Comparison of ENCODE assay signal across 25 cellular contexts in the genomic region with DNA sequence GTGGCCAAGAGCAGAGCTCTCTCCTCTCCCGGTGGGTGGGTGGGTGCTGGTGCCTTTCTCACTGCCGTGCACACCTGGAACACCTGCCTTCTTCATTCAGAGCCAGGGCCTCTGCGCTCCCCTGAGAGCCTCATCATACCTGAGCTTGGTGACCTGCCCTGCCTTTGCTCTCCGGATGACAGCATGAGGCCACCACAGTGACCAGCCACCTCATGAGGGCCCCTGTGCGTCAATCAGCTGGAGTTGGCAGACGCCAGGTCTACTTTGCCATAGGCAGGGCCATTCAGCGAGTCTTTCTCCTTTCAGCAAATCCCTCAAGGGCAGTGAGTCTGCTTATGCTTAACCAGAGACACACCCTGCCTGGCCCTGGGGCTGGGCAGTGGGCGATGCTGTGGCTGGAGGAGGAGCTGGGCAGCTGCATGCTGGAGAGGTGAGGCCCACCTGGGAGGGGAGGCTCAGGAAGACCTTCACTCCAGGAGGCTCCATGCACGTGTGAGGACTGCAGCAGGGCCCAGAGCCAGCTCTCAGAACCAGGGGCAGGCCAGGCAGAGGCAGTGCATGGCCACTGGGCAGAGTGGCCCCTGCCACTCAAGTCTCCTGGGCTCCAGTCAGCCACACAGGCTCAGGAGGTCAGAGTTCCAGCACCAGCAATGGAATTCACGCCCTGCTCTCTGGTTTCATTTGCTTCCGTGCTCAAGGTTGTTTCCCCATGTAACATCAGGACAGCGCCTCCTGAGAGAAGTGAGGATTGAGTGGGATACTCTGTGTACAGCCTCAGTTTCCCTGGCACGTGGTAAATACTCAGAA.
DNase-seq lines count a peak whose midpoint lies in the region; ATAC-seq and TF ChIP-seq lines count a peak whose summit lies in the region.
"Had no signal": no experiment of that assay in that cellular context is flagged by ENCODE, and none has a peak within 500 bp of the region (broad histone marks: within the 10 kb centered on the region; RNA-seq: fewer than 3 reads in every experiment).

No MANE protein-coding gene starts in this region.

- H3K4me3 ChIP-seq in RWPE2 (ENCODE audit: severe bottlenecking), result no peak overlapping the region
- H3K4me3 ChIP-seq: GM12878, K562, SK-N-MC had no signal

- H3K27me3 ChIP-seq in RWPE2 (ENCODE audit: insufficient read depth, poor library complexity, severe bottlenecking) (no peaks in the 10 kb centered on the region), foreskin keratinocyte (no peaks in the 10 kb centered on the region)
- H3K27me3 ChIP-seq: BE2C had no signal

- in situ Hi-C loops in KBM-7 (cut with MboI; ENCODE audit: low pct_unique_long_range_greater_than_20kb, low sequenced_read_pairs), result no loop called here

- H3K4me1 ChIP-seq in RWPE2 (ENCODE audit: insufficient read depth, poor library complexity, severe bottlenecking), result no peaks in the 10 kb centered on the region
- H3K4me1 ChIP-seq in foreskin keratinocyte, result peaks cover 13% of the 10 kb centered on the region
- H3K4me1 ChIP-seq: BE2C had no signal

- no peaks in the 10 kb centered on the region for H3K36me3 ChIP-seq in RWPE2 (ENCODE audit: low read depth)
- H3K36me3 ChIP-seq: BE2C had no signal

- peak; percentile 40 for DNase-seq in NCI-H345 (lab: John Stamatoyannopoulos, UW)
- no peak for DNase-seq in NCI-H345 treated with DMSO at 0.1 percent for 48 hours (lab: John Stamatoyannopoulos, UW; ENCODE audit: unreplicated experiment)
- no peak for DNase-seq in RWPE2 (ENCODE audit: low spot score)
- DNase-seq in foreskin keratinocyte, result no peak
- peak; percentile 60 for DNase-seq in posterior vena cava (ENCODE audit: low spot score)
- no peak for DNase-seq in GM20000 (ENCODE audit: low spot score)
- no peak for DNase-seq in KBM-7
- DNase-seq: 8988T; ACHN; BE2C; CD8-positive, alpha-beta memory T cell; DMS 273 treated with DMSO at 0.1 percent for 48 hours; DMS79; EL; GDM1; NCI-H1694; NCI-H446; NCI-H524 treated with DMSO at 0.1 percent for 48 hours; NCI-H82; SIG-M5 had no signal

- H3K9me3 ChIP-seq in RWPE2 (ENCODE audit: severe bottlenecking), result no peaks in the 10 kb centered on the region
- H3K9me3 ChIP-seq: BE2C had no signal

- H3K27ac ChIP-seq in RWPE2 (ENCODE audit: poor library complexity, severe bottlenecking) (peak overlapping the region; percentile 20), foreskin keratinocyte (peak overlapping the region; percentile 52)
- H3K27ac ChIP-seq: SK-N-MC had no signal

- intact Hi-C loops in posterior vena cava (cut with DNase I), result no loop called here

- TF ChIP-seq CTCF in RWPE2 (IDR thresholded peaks at IDR 0.05; ENCODE audit: poor library complexity, severe bottlenecking) (no peak), foreskin keratinocyte (conservative IDR thresholded peaks at IDR 0.05) (no peak), GM20000 (IDR thresholded peaks at IDR 0.05; ENCODE audit: extremely low read depth, missing control alignments) (no peak)

- ATAC-seq in RWPE2 (ENCODE audit: low read depth) (no peak), foreskin keratinocyte (peak; percentile 4), HG02759 (IDR thresholded peaks at IDR 0.05; ENCODE audit: unreplicated experiment) (no peak)
- ATAC-seq: GM12878, HCT116, K562 had no signal

Comparison
In these comparisons a context has a peak if more than half of its experiments do, and no peak if none do; other contexts are left out.
1. DNase-seq: peak in NCI-H345 (single experiment) and posterior vena cava (single experiment); none in NCI-H345 treated with DMSO at 0.1 percent for 48 hours (single experiment), RWPE2 (single experiment), foreskin keratinocyte (0 of 2), GM20000 (single experiment) and KBM-7 (single experiment).